ENCODE assay signal across 33 cellular contexts in the genomic region with DNA sequence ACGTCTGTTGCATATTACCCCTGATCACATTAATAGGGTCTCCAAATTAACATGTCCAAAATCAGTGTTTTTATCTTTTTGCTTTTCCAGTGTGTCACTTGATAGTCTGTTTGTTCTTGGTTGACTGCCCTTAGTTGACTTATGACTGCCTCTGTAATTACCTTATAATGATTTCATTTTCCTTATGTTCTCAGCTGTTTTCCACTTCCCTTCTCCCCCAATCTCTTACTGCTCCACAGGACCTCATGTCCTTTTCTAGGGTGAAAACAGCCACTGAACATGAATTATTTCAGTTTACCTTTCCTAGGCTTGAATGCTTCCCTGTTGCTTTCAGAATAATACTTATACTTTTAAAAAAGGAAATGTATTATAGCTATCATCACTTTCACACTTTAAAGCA.
"Had no signal": no experiment of that assay in that cellular context is flagged by ENCODE, and none has a peak within 500 bp of the region (broad histone marks: within the 10 kb centered on the region; RNA-seq: fewer than 3 reads in every experiment).

No MANE protein-coding gene starts in this region.

- H3K9me3 Mint-ChIP-seq: immature natural killer cell; naive B cell; stimulated activated naive B cell treated with anti-CD40 and anti-IgM and Interleukin-4, amounts not matched to agents 10 μg/mL and 1 μg/mL and 100 μg/mL, for 72 hours had no signal

- FAIRE-seq: kidney had no signal

- H3K36me3 ChIP-seq: esophagus muscularis mucosa, heart left ventricle, suprapubic skin, tibial artery, upper lobe of right lung had no signal

- H3K27me3 Mint-ChIP-seq: activated CD4-positive, alpha-beta T cell treated with anti-CD3 and anti-CD28 coated beads for 36 hours; activated CD8-positive, alpha-beta memory T cell treated with anti-CD3 and anti-CD28 coated beads, Interleukin-2, amount 10 ng/mL, durations not matched to agents 7 days and 5 days; activated naive CD8-positive, alpha-beta T cell; naive B cell; stimulated activated naive B cell treated with anti-CD40 and anti-IgM and Interleukin-4, amounts not matched to agents 10 μg/mL and 1 μg/mL and 100 μg/mL, for 72 hours had no signal

- H3K36me3 Mint-ChIP-seq: immature natural killer cell; naive B cell; stimulated activated naive B cell treated with anti-CD40 and anti-IgM and Interleukin-4, amounts not matched to agents 10 μg/mL and 1 μg/mL and 100 μg/mL, for 72 hours had no signal

- H3K27ac Mint-ChIP-seq: activated CD4-positive, alpha-beta T cell treated with anti-CD3 and anti-CD28 coated beads for 36 hours; activated CD8-positive, alpha-beta memory T cell treated with anti-CD3 and anti-CD28 coated beads, Interleukin-2, amount 10 ng/mL, durations not matched to agents 7 days and 5 days; activated CD8-positive, alpha-beta T cell treated with anti-CD3 and anti-CD28 coated beads, Interleukin-2, amount 10 ng/mL, durations not matched to agents 7 days and 5 days; activated naive CD8-positive, alpha-beta T cell; mesothelial cell of epicardium; stimulated activated naive B cell treated with anti-CD40 and anti-IgM and Interleukin-4, amounts not matched to agents 10 μg/mL and 1 μg/mL and 100 μg/mL, for 72 hours; T-helper 2 cell treated with Interferon-gamma antibody and Interleukin-4, amounts not matched to agents 5 μg/mL and 100 μg/mL, for 36 hours had no signal

- H2AFZ ChIP-seq: parathyroid adenoma had no signal

- H3K4me3 ChIP-seq: body of pancreas, coronary artery, esophagus muscularis mucosa, heart left ventricle, suprapubic skin, tibial artery, upper lobe of right lung had no signal

- H3K27ac ChIP-seq: body of pancreas, coronary artery, esophagus muscularis mucosa, foreskin keratinocyte, parathyroid adenoma, suprapubic skin, tibial artery, upper lobe of right lung had no signal

- DNase-seq: activated CD4-positive, alpha-beta T cell treated with anti-CD3 and anti-CD28 coated beads for 36 hours; activated CD4-positive, CD25-positive, alpha-beta regulatory T cell; activated CD8-positive, alpha-beta memory T cell treated with anti-CD3 and anti-CD28 coated beads, Interleukin-2, amount 10 ng/mL, durations not matched to agents 7 days and 5 days; activated CD8-positive, alpha-beta T cell treated with anti-CD3 and anti-CD28 coated beads, Interleukin-2, amount 10 ng/mL, durations not matched to agents 7 days and 5 days; activated effector memory CD4-positive, alpha-beta T cell treated with Interleukin-2 at 50 U/mL for 16 hours; activated naive CD4-positive, alpha-beta T cell treated with Interleukin-2 at 50 U/mL for 16 hours; activated T-cell treated with anti-CD3 and anti-CD28 coated beads for 4 hours; aorta; body of pancreas; cerebellar nuclear complex; foreskin keratinocyte; heart left ventricle; hypothalamus; immature natural killer cell; kidney; left colon; mammary epithelial cell; naive B cell; nucleus accumbens; right cardiac atrium; stimulated activated CD4-positive, alpha-beta T cell treated with anti-CD3 and anti-CD28 coated beads, Interleukin-15, amount 100 ng/mL, for 24 hours; stimulated activated CD4-positive, alpha-beta T cell treated with anti-CD3 and anti-CD28 coated beads, Interleukin-2, amount 100 ng/mL, for 24 hours; stimulated activated naive B cell treated with anti-CD40 and anti-IgM and Interleukin-4, amounts not matched to agents 10 μg/mL and 1 μg/mL and 100 μg/mL, for 72 hours; tibial artery; upper lobe of right lung had no signal

- H3K4me3 Mint-ChIP-seq: activated CD4-positive, alpha-beta T cell treated with anti-CD3 and anti-CD28 coated beads for 36 hours; activated CD8-positive, alpha-beta memory T cell treated with anti-CD3 and anti-CD28 coated beads, Interleukin-2, amount 10 ng/mL, durations not matched to agents 7 days and 5 days; activated CD8-positive, alpha-beta T cell treated with anti-CD3 and anti-CD28 coated beads, Interleukin-2, amount 10 ng/mL, durations not matched to agents 7 days and 5 days; activated naive CD8-positive, alpha-beta T cell; immature natural killer cell; mesothelial cell of epicardium; naive B cell; neural crest cell; stimulated activated naive B cell treated with anti-CD40 and anti-IgM and Interleukin-4, amounts not matched to agents 10 μg/mL and 1 μg/mL and 100 μg/mL, for 72 hours; T-helper 2 cell treated with Interferon-gamma antibody and Interleukin-4, amounts not matched to agents 5 μg/mL and 100 μg/mL, for 36 hours had no signal

- H3K9me3 ChIP-seq: body of pancreas, esophagus muscularis mucosa, heart left ventricle, suprapubic skin, tibial artery, upper lobe of right lung had no signal

- H3K27me3 ChIP-seq: body of pancreas, esophagus muscularis mucosa, foreskin keratinocyte, heart left ventricle, suprapubic skin, tibial artery, upper lobe of right lung had no signal
